ENCODE assay signal across 16 cellular contexts in the genomic region with DNA sequence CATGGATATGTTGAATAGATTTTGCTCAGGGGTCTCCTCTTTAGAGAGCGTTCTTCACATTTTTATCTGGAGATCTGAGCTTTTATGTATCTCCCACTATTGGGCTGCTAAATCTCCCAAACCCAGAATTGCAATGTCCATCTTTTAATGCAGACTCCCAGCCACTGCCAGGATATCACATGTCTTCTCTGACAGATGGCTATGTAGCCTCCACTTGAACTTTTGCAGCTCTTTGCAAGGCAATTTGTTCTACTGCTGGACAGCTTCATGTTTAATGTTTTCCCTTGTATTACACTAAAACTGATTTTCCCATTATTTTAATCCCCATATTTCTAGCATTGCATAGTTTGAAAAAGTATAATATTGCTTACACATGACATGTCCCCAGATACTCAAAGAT.
DNase-seq lines count a peak whose midpoint lies in the region; TF ChIP-seq lines count a peak whose summit lies in the region.
"Had no signal": no experiment of that assay in that cellular context is flagged by ENCODE, and none has a peak within 500 bp of the region (broad histone marks: within the 10 kb centered on the region; RNA-seq: fewer than 3 reads in every experiment).

No MANE protein-coding gene starts in this region.

- peak overlapping the region in 3 of 4 donors; percentile 24 to 59 (median 50) for H3K27ac ChIP-seq in esophagus muscularis mucosa (replicated peaks in 1 of 4)

- no peaks in the 10 kb centered on the region for H3K27me3 ChIP-seq in esophagus muscularis mucosa
- H3K27me3 ChIP-seq: MG63 had no signal

- H3K27ac Mint-ChIP-seq in nephron (peak overlapping the region in 2 of 3 experiments; percentile 19 to 31), endothelial cell (ENCODE audit: unreplicated experiment) (no peak overlapping the region)

- H3K4me1 ChIP-seq in esophagus muscularis mucosa, result peaks cover 13 to 100% (median 87%) of the 10 kb centered on the region in 4 donors

- H3K36me3 Mint-ChIP-seq in nephron (ENCODE audit: low read depth) (peaks cover 23% of the 10 kb centered on the region), endothelial cell (ENCODE audit: low read depth, unreplicated experiment) (no peaks in the 10 kb centered on the region)

- TF ChIP-seq POLR2A in esophagus muscularis mucosa (IDR thresholded peaks at IDR 0.05; ENCODE audit: low read depth), result no peak

- WGBS in esophagus muscularis mucosa, result 100% methylated on average over 1 of the region's 1 CpG

- no peak overlapping the region for H3K4me3 ChIP-seq in esophagus muscularis mucosa
- H3K4me3 ChIP-seq: MG63 had no signal

- H3K27me3 Mint-ChIP-seq in nephron (ENCODE audit: low read depth) (no peaks in the 10 kb centered on the region), endothelial cell (ENCODE audit: unreplicated experiment) (no peaks in the 10 kb centered on the region)

- TF ChIP-seq CTCF in esophagus muscularis mucosa (IDR thresholded peaks at IDR 0.05), result no peak
- no peak for TF ChIP-seq CTCF in nephron (IDR thresholded peaks at IDR 0.05; ENCODE audit: unreplicated experiment in 3 of 3)
- TF ChIP-seq CTCF in endothelial cell (IDR thresholded peaks at IDR 0.05; ENCODE audit: unreplicated experiment), result no peak

- intact Hi-C loops in esophagus muscularis mucosa (cut with DNase I), result no loop called here

- in situ Hi-C loops in G401 (cut with HindIII; ENCODE audit: low sequenced_read_pairs), result no loop called here
- in situ Hi-C loops in KBM-7 (cut with MboI; ENCODE audit: low pct_unique_long_range_greater_than_20kb, low sequenced_read_pairs), result no loop called here

- H3K9me3 ChIP-seq in esophagus muscularis mucosa, result no peaks in the 10 kb centered on the region
- H3K9me3 ChIP-seq: MG63 had no signal

- peaks cover 14% of the 10 kb centered on the region for H3K4me1 Mint-ChIP-seq in nephron
- H3K4me1 Mint-ChIP-seq in endothelial cell (ENCODE audit: unreplicated experiment), result no peaks in the 10 kb centered on the region

- DNase-seq in G401 (ENCODE audit: low spot score), result peak; percentile 73
- DNase-seq in LHCN-M2 (ENCODE audit: low read depth), result peak; percentile 27
- DNase-seq in esophagus muscularis mucosa (ENCODE audit: extremely low spot score), result no peak
- DNase-seq in KBM-7, result no peak
- DNase-seq in HCEC 1CT, result no peak
- DNase-seq in endothelial cell (ENCODE audit: low spot score), result no peak
- DNase-seq: ACHN, AML-193, EL, MG63, NCI-H1092, NCI-H146, NCI-H2081 treated with DMSO at 0.1 percent for 48 hours, NCI-H510A treated with DMSO at 0.1 percent for 48 hours had no signal

- H3K4me3 Mint-ChIP-seq in nephron (no peak overlapping the region), endothelial cell (ENCODE audit: unreplicated experiment) (no peak overlapping the region)
- H3K4me3 Mint-ChIP-seq: CD14-positive monocyte had no signal

- H3K9me3 Mint-ChIP-seq in nephron (peaks cover 8% of the 10 kb centered on the region), endothelial cell (ENCODE audit: unreplicated experiment) (no peaks in the 10 kb centered on the region)
- H3K9me3 Mint-ChIP-seq: CD14-positive monocyte had no signal

- no peaks in the 10 kb centered on the region for H3K36me3 ChIP-seq in esophagus muscularis mucosa
- H3K36me3 ChIP-seq: MG63 had no signal

- no peak for TF ChIP-seq EP300 in esophagus muscularis mucosa (IDR thresholded peaks at IDR 0.05)

Comparison
In these comparisons a context has a peak if more than half of its experiments do, and no peak if none do; other contexts are left out.
1. DNase-seq: peak in G401 (single experiment) and LHCN-M2 (single experiment); none in esophagus muscularis mucosa (single experiment), KBM-7 (single experiment), HCEC 1CT (single experiment) and endothelial cell (single experiment).